In genomic region chr18:76453057-76453561, GRCh38 we compare ENCODE assay signal across 16 cellular contexts. TPM values are rescaled to one million over a fixed set of nuclear protein-coding genes. Genes with fewer than 3 reads are reported as not detected.
DNase-seq lines count a peak whose midpoint lies in the region; ATAC-seq, FAIRE-seq and TF ChIP-seq lines count a peak whose summit lies in the region.
"Had no signal": no experiment of that assay in that cellular context is flagged by ENCODE, and none has a peak within 500 bp of the region (broad histone marks: within the 10 kb centered on the region; RNA-seq: fewer than 3 reads in every experiment).

No MANE protein-coding gene starts in this region.

- H3K27ac ChIP-seq in SK-N-MC = 0 out of 2 replicates have a peak overlapping the region, but pooled peaks have one; percentile 23
- H3K27ac ChIP-seq in skeletal muscle tissue (ENCODE audit: low read depth, low read length) = peak overlapping the region; percentile 96

- no peaks in the 10 kb centered on the region for H3K9me3 Mint-ChIP-seq in HFFc6
- H3K9me3 Mint-ChIP-seq: activated CD8-positive, alpha-beta T cell treated with anti-CD3 and anti-CD28 coated beads for 36 hours had no signal

- H3K36me3 Mint-ChIP-seq in HFFc6 (ENCODE audit: low read depth) = peaks cover 16% of the 10 kb centered on the region

- H3K27ac Mint-ChIP-seq in HFFc6 = peak overlapping the region; percentile 100
- H3K27ac Mint-ChIP-seq: activated CD8-positive, alpha-beta T cell treated with anti-CD3 and anti-CD28 coated beads for 36 hours had no signal

- peaks cover 47 to 56% (median 52%) of the 10 kb centered on the region in 3 donors for H3K4me1 ChIP-seq in skeletal muscle tissue (ENCODE audit: control insufficient read depth in 3 of 3, insufficient read depth in 3 of 3, low read length in 3 of 3)

- H3K4me3 ChIP-seq in SK-N-MC (no peak overlapping the region), skeletal muscle tissue (ENCODE audit: low read length in 3 of 3) (peak overlapping the region in 1 of 3 donors; percentile 17)

- H3K27me3 Mint-ChIP-seq in HFFc6 (ENCODE audit: insufficient read depth) = peaks cover 6% of the 10 kb centered on the region; the same call in 1 of the 2 replicates

- H3K36me3 ChIP-seq in SK-N-MC (ENCODE audit: insufficient read depth, low read length) = no peaks in the 10 kb centered on the region
- H3K36me3 ChIP-seq in skeletal muscle tissue (ENCODE audit: control insufficient read depth in 3 of 3, insufficient read depth in 3 of 3, low read length in 3 of 3) = no peaks in the 10 kb centered on the region

- TF ChIP-seq CTCF in HFFc6 (IDR thresholded peaks at IDR 0.05) = no peak

- no peak for DNase-seq in HFFc6
- DNase-seq in SK-N-MC (ENCODE audit: low read depth, low spot score) = no peak
- no peak for DNase-seq in stimulated activated CD4-positive, alpha-beta T cell treated with anti-CD3 and anti-CD28 coated beads, Interleukin-1b, Interleukin-23, amount 100 ng/mL, for 48 hours
- DNase-seq in NAMALWA (ENCODE audit: low spot score) = no peak
- DNase-seq: activated CD8-positive, alpha-beta T cell treated with anti-CD3 and anti-CD28 coated beads for 36 hours; AML-193; NCI-H187; occipital lobe; stimulated activated CD4-positive, alpha-beta T cell treated with anti-CD3 and anti-CD28 coated beads, Interleukin-4, amount 100 ng/mL, for 4 hours had no signal

- peak; percentile 30 for FAIRE-seq in islet of Langerhans (lab: Jason Lieb, UNC)
- FAIRE-seq: endothelial cell of umbilical vein, G401.6, H54 had no signal

- peaks cover 99% of the 10 kb centered on the region for H3K4me1 Mint-ChIP-seq in HFFc6 (ENCODE audit: low read depth)

- ATAC-seq in GM18511 (IDR thresholded peaks at IDR 0.05; ENCODE audit: unreplicated experiment) (no peak), HG03442 (IDR thresholded peaks at IDR 0.05; ENCODE audit: unreplicated experiment) (no peak)
- ATAC-seq: activated CD8-positive, alpha-beta T cell treated with anti-CD3 and anti-CD28 coated beads for 36 hours had no signal

- H3K4me3 Mint-ChIP-seq in HFFc6 = peak overlapping the region; percentile 95
- H3K4me3 Mint-ChIP-seq: activated CD8-positive, alpha-beta T cell treated with anti-CD3 and anti-CD28 coated beads for 36 hours had no signal

- H3K27me3 ChIP-seq in skeletal muscle tissue (ENCODE audit: control insufficient read depth in 3 of 3, insufficient read depth in 3 of 3, low read length in 3 of 3) = no peaks in the 10 kb centered on the region

- H3K9ac ChIP-seq in SK-N-MC (ENCODE audit: insufficient read length) (no peak overlapping the region), skeletal muscle tissue (ENCODE audit: low read depth in 1 of 3, low read length in 3 of 3) (peak overlapping the region; percentile 90 to 95 (median 92))

- H3K9me3 ChIP-seq in SK-N-MC (ENCODE audit: low read depth, low read length) (no peaks in the 10 kb centered on the region), skeletal muscle tissue (ENCODE audit: control insufficient read depth in 3 of 3, low read length in 3 of 3) (no peaks in the 10 kb centered on the region)

RNA-seq across cellular contexts. Expression of gene ZNF516, which starts 41.9 kb away (rescaled TPM):
- total RNA-seq in HFFc6 (2021; fragmentation: NEBNext Ultra II Directional; extraction: Animal tissue kit (Norgen Biotek cat#: 25700)) = 10 to 100 TPM; 34.6 to 52.2 (median 42.2) TPM
- 33.9 TPM for total RNA-seq in skeletal muscle tissue
